ENCODE assay signal across 1 cellular context in the genomic region with DNA sequence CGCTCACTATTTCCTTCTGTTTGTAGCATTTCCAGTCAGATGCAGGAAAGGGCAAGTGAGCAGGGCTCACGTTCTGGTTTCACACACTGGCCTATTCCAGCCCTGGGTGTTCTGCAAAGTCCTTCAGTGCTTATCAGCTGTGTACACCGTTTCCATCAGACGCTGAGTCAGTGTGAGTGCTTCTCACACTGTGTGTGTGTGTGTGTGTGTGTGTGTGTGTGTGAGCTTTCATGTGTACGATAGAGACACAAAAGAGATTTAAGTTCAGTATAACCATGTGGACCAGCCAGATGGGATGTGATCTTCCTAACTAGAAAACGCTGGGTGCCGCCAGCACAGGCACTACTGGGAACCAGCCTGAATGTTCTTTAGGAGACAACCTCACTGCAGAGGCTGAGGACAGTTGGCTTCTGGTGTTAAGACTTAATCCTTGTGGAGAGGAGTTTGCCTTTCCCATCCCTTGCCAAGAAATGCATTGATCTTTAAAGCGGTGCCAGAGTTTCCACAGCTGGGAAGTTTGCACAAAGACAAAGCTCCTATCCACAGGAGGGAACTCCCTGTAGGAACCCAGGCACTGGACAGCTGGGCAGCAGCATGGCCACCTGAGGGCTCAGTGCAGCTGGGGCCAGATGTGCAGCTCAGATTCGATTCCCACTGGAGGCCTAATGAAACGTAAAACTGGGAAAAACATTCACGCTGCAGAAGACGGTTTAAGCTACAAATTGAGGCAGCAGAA.
TF ChIP-seq lines count a peak whose summit lies in the region.

No MANE protein-coding gene starts in this region.

TF ChIP-seq in H1, 55 proteins besides CTCF, POLR2A, EP300 and RAD21:
- TF ChIP-seq SAP30 (IDR thresholded peaks at IDR 0.05; ENCODE audit: insufficient read depth, insufficient replicate concordance, low read length) (no peak), JUND (IDR thresholded peaks at IDR 0.05; ENCODE audit: low read length) (no peak), ASH2L (IDR thresholded peaks at IDR 0.05; ENCODE audit: low read length) (no peak), RXRA (IDR thresholded peaks at IDR 0.05; ENCODE audit: insufficient read depth, low read depth, low read length) (no peak)
